In genomic region chr20:14919473-14920157, GRCh38 we compare ENCODE assay signal across 9 cellular contexts.
DNase-seq lines count a peak whose midpoint lies in the region; ATAC-seq and TF ChIP-seq lines count a peak whose summit lies in the region.
"Had no signal": no experiment of that assay in that cellular context is flagged by ENCODE, and none has a peak within 500 bp of the region (broad histone marks: within the 10 kb centered on the region; RNA-seq: fewer than 3 reads in every experiment).

No MANE protein-coding gene starts in this region.

- no TSS peak for BruUV-seq in A673 (replicated peaks; lab: Mats Ljungman, UMichigan)

- DNase-seq in DMS53 (lab: John Stamatoyannopoulos, UW) (peak; percentile 91), NCI-H510A treated with DMSO at 0.1 percent for 48 hours (lab: John Stamatoyannopoulos, UW) (peak; percentile 93), epithelial cell of esophagus (ENCODE audit: low read depth) (peak; percentile 89), nephron progenitor cell (no peak), A673 (ENCODE audit: low spot score) (no peak)
- no peak for DNase-seq in naive thymus-derived CD4-positive, alpha-beta T cell
- DNase-seq: posterior cingulate gyrus had no signal

- CTCF ChIA-PET in A673 (lab: Charles Lee) = no interaction called here
- CTCF ChIA-PET in naive thymus-derived CD4-positive, alpha-beta T cell (lab: Charles Lee) = no interaction called here

- peaks cover 44% of the 10 kb centered on the region for H3K4me1 Mint-ChIP-seq in nephron progenitor cell
- no peaks in the 10 kb centered on the region for H3K4me1 Mint-ChIP-seq in naive thymus-derived CD4-positive, alpha-beta T cell

- no peak overlapping the region for H3K4me3 Mint-ChIP-seq in nephron progenitor cell
- H3K4me3 Mint-ChIP-seq in naive thymus-derived CD4-positive, alpha-beta T cell = no peak overlapping the region

- H3K4me1 ChIP-seq in A673 (ENCODE audit: insufficient read depth, low read length, poor library complexity, severe bottlenecking) = no peaks in the 10 kb centered on the region
- H3K4me1 ChIP-seq in naive thymus-derived CD4-positive, alpha-beta T cell (ENCODE audit: control insufficient read depth in 2 of 2, insufficient read depth in 2 of 2, low read length in 2 of 2) = no peaks in the 10 kb centered on the region

- peak overlapping the region; percentile 3 for H3K27ac Mint-ChIP-seq in nephron progenitor cell
- H3K27ac Mint-ChIP-seq in naive thymus-derived CD4-positive, alpha-beta T cell = no peak overlapping the region

- no peaks in the 10 kb centered on the region for H3K36me3 Mint-ChIP-seq in nephron progenitor cell (ENCODE audit: low read depth)
- no peaks in the 10 kb centered on the region for H3K36me3 Mint-ChIP-seq in naive thymus-derived CD4-positive, alpha-beta T cell

- H3K27ac ChIP-seq in A673 (ENCODE audit: low read depth, low read length, poor library complexity, severe bottlenecking) = no peak overlapping the region
- H3K27ac ChIP-seq in naive thymus-derived CD4-positive, alpha-beta T cell (ENCODE audit: low read depth, low read length) = no peak overlapping the region

- H3K27me3 ChIP-seq in A673 (replicated peaks; ENCODE audit: insufficient read depth, low read depth, low read length, poor library complexity) = no peaks in the 10 kb centered on the region
- no peaks in the 10 kb centered on the region for H3K27me3 ChIP-seq in naive thymus-derived CD4-positive, alpha-beta T cell (ENCODE audit: control insufficient read depth in 2 of 2, insufficient read depth in 2 of 2, low read length in 2 of 2)

- no peak for ATAC-seq in HG03565 (IDR thresholded peaks at IDR 0.05; ENCODE audit: unreplicated experiment)
- ATAC-seq in GM21723 (IDR thresholded peaks at IDR 0.05; ENCODE audit: unreplicated experiment) = no peak
- no peak for ATAC-seq in naive thymus-derived CD4-positive, alpha-beta T cell

- H3K4me3 ChIP-seq in epithelial cell of esophagus (ENCODE audit: low read length) = peak overlapping the region; percentile 23
- no peak overlapping the region for H3K4me3 ChIP-seq in A673 (ENCODE audit: low read depth, low read length, poor library complexity, severe bottlenecking)
- no peak overlapping the region for H3K4me3 ChIP-seq in naive thymus-derived CD4-positive, alpha-beta T cell (ENCODE audit: low read length)

- no peaks in the 10 kb centered on the region for H3K36me3 ChIP-seq in A673 (ENCODE audit: insufficient read depth, low read length, poor library complexity, severe bottlenecking)
- H3K36me3 ChIP-seq in naive thymus-derived CD4-positive, alpha-beta T cell (ENCODE audit: control insufficient read depth in 2 of 3, insufficient read depth in 3 of 3, low read length in 3 of 3) = no peaks in the 10 kb centered on the region

- no peaks in the 10 kb centered on the region for H3K9me3 ChIP-seq in A673 (ENCODE audit: low read depth, low read length, poor library complexity, severe bottlenecking)
- no peaks in the 10 kb centered on the region for H3K9me3 ChIP-seq in naive thymus-derived CD4-positive, alpha-beta T cell (ENCODE audit: control insufficient read depth in 2 of 3, low read length in 3 of 3)

- no peaks in the 10 kb centered on the region for H3K27me3 Mint-ChIP-seq in nephron progenitor cell (ENCODE audit: low read depth, poor library complexity)
- no peaks in the 10 kb centered on the region for H3K27me3 Mint-ChIP-seq in naive thymus-derived CD4-positive, alpha-beta T cell

- TF ChIP-seq CTCF in epithelial cell of esophagus (IDR thresholded peaks at IDR 0.05; ENCODE audit: insufficient read depth, low read depth, low read length, missing control alignments) (no peak), nephron progenitor cell (IDR thresholded peaks at IDR 0.05) (no peak), A673 (conservative IDR thresholded peaks at IDR 0.05; ENCODE audit: low read depth, low read length) (no peak)

- no peaks in the 10 kb centered on the region for H3K9me3 Mint-ChIP-seq in nephron progenitor cell
- peaks cover 0 to 13% (median 4%) of the 10 kb centered on the region in 11 donors for H3K9me3 Mint-ChIP-seq in naive thymus-derived CD4-positive, alpha-beta T cell

- intact Hi-C loops in A673 (cut with micrococcal nuclease; ENCODE audit: unreplicated experiment) = no loop called here
- intact Hi-C loops in naive thymus-derived CD4-positive, alpha-beta T cell (cut with micrococcal nuclease) = no loop called here

- POLR2A ChIA-PET in A673 (lab: Charles Lee; ENCODE audit: low non-redundant PET) = no interaction called here
- POLR2A ChIA-PET in naive thymus-derived CD4-positive, alpha-beta T cell (lab: Charles Lee) = no interaction called here

Comparison
In these comparisons a context has a peak if more than half of its experiments do, and no peak if none do; other contexts are left out.
1. DNase-seq: peak in DMS53 (single experiment), NCI-H510A treated with DMSO at 0.1 percent for 48 hours (single experiment) and epithelial cell of esophagus (single experiment); none in nephron progenitor cell (single experiment), A673 (single experiment) and naive thymus-derived CD4-positive, alpha-beta T cell (0 of 9).